Comparison of ENCODE assay signal across 15 cellular contexts in genomic region chr22:47143249-47143938, GRCh38.
"Had no signal": no experiment of that assay in that cellular context is flagged by ENCODE, and none has a peak within 500 bp of the region (broad histone marks: within the 10 kb centered on the region; RNA-seq: fewer than 3 reads in every experiment).

No MANE protein-coding gene starts in this region.

- H3K27me3 ChIP-seq: ascending aorta, cardiac muscle cell, esophagus muscularis mucosa had no signal

- H3K36me3 Mint-ChIP-seq: mesothelial cell of epicardium had no signal

- H3K27me3 Mint-ChIP-seq: activated naive CD4-positive, alpha-beta T cell treated with anti-CD3 and anti-CD28 coated beads, Interleukin-2, amount 10 ng/mL, durations not matched to agents 7 days and 5 days; stimulated activated naive CD8-positive, alpha-beta T cell treated with anti-CD3 and anti-CD28 coated beads, Interleukin-15, Interleukin-2, amounts not matched to agents 100 ng/mL and 50 ng/mL, for 24 hours had no signal

- H3K4me3 Mint-ChIP-seq: activated naive CD4-positive, alpha-beta T cell treated with anti-CD3 and anti-CD28 coated beads, Interleukin-2, amount 10 ng/mL, durations not matched to agents 7 days and 5 days; mesothelial cell of epicardium; nephron progenitor cell; stimulated activated naive CD8-positive, alpha-beta T cell treated with anti-CD3 and anti-CD28 coated beads, Interleukin-15, Interleukin-2, amounts not matched to agents 100 ng/mL and 50 ng/mL, for 24 hours; T-helper 2 cell treated with Interferon-gamma antibody and Interleukin-4, amounts not matched to agents 5 μg/mL and 100 μg/mL, for 36 hours had no signal

- H3K36me3 ChIP-seq: ascending aorta, cardiac muscle cell, lower lobe of right lung, thoracic aorta had no signal

- H3K27ac ChIP-seq: ascending aorta, cardiac muscle cell, esophagus muscularis mucosa, lower lobe of right lung, thoracic aorta had no signal

- DNase-seq: activated CD4-positive, alpha-beta T cell treated with anti-CD3 and anti-CD28 coated beads, Interleukin-2, amount 50 U/mL, for 1 hour; activated naive CD4-positive, alpha-beta T cell treated with anti-CD3 and anti-CD28 coated beads, Interleukin-2, amount 10 ng/mL, durations not matched to agents 7 days and 5 days; activated T-cell treated with anti-CD3 and anti-CD28 coated beads for 4 hours; lower lobe of right lung; nephron progenitor cell; occipital lobe; SW 1271 had no signal

- H3K27ac Mint-ChIP-seq: activated naive CD4-positive, alpha-beta T cell treated with anti-CD3 and anti-CD28 coated beads, Interleukin-2, amount 10 ng/mL, durations not matched to agents 7 days and 5 days; mesothelial cell of epicardium; nephron progenitor cell; progenitor cell of endocrine pancreas; stimulated activated naive CD8-positive, alpha-beta T cell treated with anti-CD3 and anti-CD28 coated beads, Interleukin-15, Interleukin-2, amounts not matched to agents 100 ng/mL and 50 ng/mL, for 24 hours; T-helper 2 cell treated with Interferon-gamma antibody and Interleukin-4, amounts not matched to agents 5 μg/mL and 100 μg/mL, for 36 hours had no signal

- H3K4me3 ChIP-seq: ascending aorta, cardiac muscle cell, esophagus muscularis mucosa, lower lobe of right lung, thoracic aorta had no signal

- H3K9me3 ChIP-seq: ascending aorta, esophagus muscularis mucosa, lower lobe of right lung, thoracic aorta had no signal

- H3K4me1 Mint-ChIP-seq: activated naive CD4-positive, alpha-beta T cell treated with anti-CD3 and anti-CD28 coated beads, Interleukin-2, amount 10 ng/mL, durations not matched to agents 7 days and 5 days; mesothelial cell of epicardium had no signal

- H3K9me3 Mint-ChIP-seq: activated naive CD4-positive, alpha-beta T cell treated with anti-CD3 and anti-CD28 coated beads, Interleukin-2, amount 10 ng/mL, durations not matched to agents 7 days and 5 days; mesothelial cell of epicardium; nephron progenitor cell; stimulated activated naive CD8-positive, alpha-beta T cell treated with anti-CD3 and anti-CD28 coated beads, Interleukin-15, Interleukin-2, amounts not matched to agents 100 ng/mL and 50 ng/mL, for 24 hours; T-helper 2 cell treated with Interferon-gamma antibody and Interleukin-4, amounts not matched to agents 5 μg/mL and 100 μg/mL, for 36 hours had no signal

- H3K4me1 ChIP-seq: ascending aorta, lower lobe of right lung had no signal
